ENCODE assay signal across 1 cellular context in genomic region chr3:49634736-49635135, GRCh38.
TF ChIP-seq lines count a peak whose summit lies in the region.

No MANE protein-coding gene starts in this region.

TF ChIP-seq in H1, 55 proteins besides CTCF, POLR2A, EP300 and RAD21:
- TF ChIP-seq CTBP2 (IDR thresholded peaks at IDR 0.05; ENCODE audit: borderline replicate concordance, insufficient read depth, insufficient read length, low read length), result no peak
- no peak for TF ChIP-seq USF2 (IDR thresholded peaks at IDR 0.05; ENCODE audit: low read length)
- no peak for TF ChIP-seq RFX5 (IDR thresholded peaks at IDR 0.05; ENCODE audit: borderline replicate concordance, low read depth, low read length)
- TF ChIP-seq CBX8 (IDR thresholded peaks at IDR 0.05; ENCODE audit: borderline replicate concordance, low read depth, low read length), result no peak
- TF ChIP-seq SRF (IDR thresholded peaks at IDR 0.05; ENCODE audit: low read depth, low read length), result no peak
- TF ChIP-seq, protein P1, sequence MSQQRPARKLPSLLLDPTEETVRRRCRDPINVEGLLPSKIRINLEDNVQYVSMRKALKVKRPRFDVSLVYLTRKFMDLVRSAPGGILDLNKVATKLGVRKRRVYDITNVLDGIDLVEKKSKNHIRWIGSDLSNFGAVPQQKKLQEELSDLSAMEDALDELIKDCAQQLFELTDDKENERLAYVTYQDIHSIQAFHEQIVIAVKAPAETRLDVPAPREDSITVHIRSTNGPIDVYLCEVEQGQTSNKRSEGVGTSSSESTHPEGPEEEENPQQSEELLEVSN (IDR thresholded peaks at IDR 0.05), result no peak
- TF ChIP-seq, protein P2, sequence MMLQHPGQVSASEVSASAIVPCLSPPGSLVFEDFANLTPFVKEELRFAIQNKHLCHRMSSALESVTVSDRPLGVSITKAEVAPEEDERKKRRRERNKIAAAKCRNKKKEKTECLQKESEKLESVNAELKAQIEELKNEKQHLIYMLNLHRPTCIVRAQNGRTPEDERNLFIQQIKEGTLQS (IDR thresholded peaks at IDR 0.05; ENCODE audit: insufficient read depth, low read depth, low read length), result no peak
- no peak for TF ChIP-seq JUN (IDR thresholded peaks at IDR 0.05; ENCODE audit: low read depth, low read length)
- TF ChIP-seq RNF2 (IDR thresholded peaks at IDR 0.05; ENCODE audit: borderline replicate concordance, low read depth, low read length, missing control alignments, poor library complexity, severe bottlenecking), result no peak
- TF ChIP-seq TAF7 (optimal IDR thresholded peaks at IDR 0.05; ENCODE audit: borderline replicate concordance, low read depth, low read length), result no peak
- TF ChIP-seq EZH2 (IDR thresholded peaks at IDR 0.05; ENCODE audit: low read depth, low read length, severe bottlenecking), result no peak
- no peak for TF ChIP-seq NRF1 (IDR thresholded peaks at IDR 0.05; ENCODE audit: low read depth, low read length)
- no peak for TF ChIP-seq ZNF274 (IDR thresholded peaks at IDR 0.05; ENCODE audit: borderline replicate concordance, extremely low read depth, low read length)
- no peak for TF ChIP-seq GABPA (IDR thresholded peaks at IDR 0.05; ENCODE audit: borderline replicate concordance, insufficient read depth, low read length)
- no peak for TF ChIP-seq HDAC6 (IDR thresholded peaks at IDR 0.05; ENCODE audit: low read depth, low read length)
- TF ChIP-seq HDAC2 (IDR thresholded peaks at IDR 0.05; ENCODE audit: borderline replicate concordance in 1 of 2, low read depth in 2 of 2, low read length in 2 of 2), result no peak
- no peak for TF ChIP-seq SP2 (IDR thresholded peaks at IDR 0.05; ENCODE audit: low read length)
TF ChIP-seq in H1: peak in this region for 0.
